15 cellular contexts compared by ENCODE assay signal in the genomic region with DNA sequence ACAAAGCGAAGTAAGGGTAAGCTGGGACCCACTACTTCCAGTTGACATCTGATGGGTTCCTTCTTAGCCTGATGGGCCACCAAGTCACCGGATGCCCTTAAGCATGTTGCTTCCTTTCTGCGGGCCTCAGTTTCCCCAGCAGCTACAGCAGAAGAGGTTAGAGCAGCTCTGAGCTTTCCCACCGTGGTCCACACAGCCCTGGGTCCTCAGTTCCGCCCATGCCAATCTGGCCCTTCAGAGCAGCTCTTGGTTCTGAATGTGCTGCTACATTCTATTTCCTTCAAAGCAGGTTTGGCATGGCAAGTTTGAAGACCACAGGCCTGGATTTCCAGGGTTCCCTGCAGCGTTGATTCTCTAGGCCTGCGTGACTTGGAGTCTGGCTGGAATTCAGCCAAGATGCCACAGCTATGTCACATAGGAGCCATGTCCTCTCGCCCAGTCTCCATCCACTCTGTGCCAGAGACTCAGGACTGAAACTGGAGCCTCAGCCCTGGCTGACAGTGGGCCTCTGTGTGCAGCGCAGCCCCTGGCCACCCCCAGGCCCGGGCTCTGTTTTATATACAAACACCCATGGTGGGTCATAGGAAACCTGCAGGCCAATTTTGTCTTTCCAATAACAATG.
A peak's percentile ranks its signal among the peaks of the same experiment; 100 is the strongest.
DNase-seq lines count a peak whose midpoint lies in the region; TF ChIP-seq lines count a peak whose summit lies in the region.
"Had no signal": no experiment of that assay in that cellular context is flagged by ENCODE, and none has a peak within 500 bp of the region (broad histone marks: within the 10 kb centered on the region; RNA-seq: fewer than 3 reads in every experiment).

No MANE protein-coding gene starts in this region.

- H3K79me1 ChIP-seq in neuronal stem cell (ENCODE audit: low read depth, low read length): no peaks in the 10 kb centered on the region

- H2AFZ ChIP-seq in neuronal stem cell (ENCODE audit: low read length): no peak overlapping the region
- H2AFZ ChIP-seq in smooth muscle cell (ENCODE audit: low read depth): no peak overlapping the region
- H2AFZ ChIP-seq: parathyroid adenoma had no signal

- H3K4me3 ChIP-seq in breast epithelium (no peak overlapping the region), neuronal stem cell (ENCODE audit: low read length in 2 of 2) (no peak overlapping the region), smooth muscle cell (no peak overlapping the region), sigmoid colon (no peak overlapping the region)
- H3K4me3 ChIP-seq: esophagus squamous epithelium had no signal

- no CpG with 5 or more reads among the region's 10 CpGs for WGBS in neuronal stem cell (ENCODE audit: extremely low coverage in 2 of 2, insufficient read length in 2 of 2, insufficient replicate concordance in 1 of 2), 2 donors
- WGBS in smooth muscle cell (ENCODE audit: low lambda C conversion rate): 84% methylated on average over 10 of the region's 10 CpGs
- WGBS in sigmoid colon, 2 donors: 83 to 88% methylated on average over 10 of the region's 10 CpGs

- no peak for TF ChIP-seq CTCF in breast epithelium (IDR thresholded peaks at IDR 0.05)
- TF ChIP-seq CTCF in smooth muscle cell (IDR thresholded peaks at IDR 0.05; ENCODE audit: borderline replicate concordance, insufficient read depth, poor library complexity, severe bottlenecking): no peak
- no peak for TF ChIP-seq CTCF in sigmoid colon (IDR thresholded peaks at IDR 0.05)

- peak overlapping the region; percentile 78 for H2AK5ac ChIP-seq in neuronal stem cell (ENCODE audit: low read depth, low read length)

- no peak overlapping the region for H3K23ac ChIP-seq in neuronal stem cell (ENCODE audit: low read depth, low read length, poor library complexity)

- no peaks in the 10 kb centered on the region for H3K79me2 ChIP-seq in smooth muscle cell (ENCODE audit: low read depth)
- H3K79me2 ChIP-seq: parathyroid adenoma had no signal

- intact Hi-C loops in breast epithelium (cut with DNase I; ENCODE audit: low total_unique reads) (loop anchor here (5.0 kb wide), 1 partner anchor 1768 kb away; no protein-coding TSS in a partner anchor), sigmoid colon (cut with DNase I) (no loop called here)

- peak; percentile 41 for DNase-seq in COLO668 (lab: John Stamatoyannopoulos, UW; ENCODE audit: unreplicated experiment)
- DNase-seq in breast epithelium (ENCODE audit: low spot score in 2 of 2): peak; percentile 68 to 78
- no peak for DNase-seq in neuronal stem cell (ENCODE audit: low spot score)
- no peak for DNase-seq in retina
- DNase-seq in smooth muscle cell (lab: John Stamatoyannopoulos, UW; ENCODE audit: unreplicated experiment): no peak
- DNase-seq in sigmoid colon: no peak
- DNase-seq in NCI-H1436 (lab: John Stamatoyannopoulos, UW): no peak
- DNase-seq: activated CD8-positive, alpha-beta memory T cell treated with anti-CD3 and anti-CD28 coated beads, Interleukin-2, amount 10 ng/mL, durations not matched to agents 7 days and 5 days; activated naive CD4-positive, alpha-beta T cell treated with anti-CD3 and anti-CD28 coated beads, Interleukin-2, amount 10 ng/mL, durations not matched to agents 7 days and 5 days; esophagus squamous epithelium; NCI-H774; stimulated activated naive CD8-positive, alpha-beta T cell treated with anti-CD3 and anti-CD28 coated beads, Interleukin-15, amount 100 ng/mL, for 72 hours; WERI-Rb-1 had no signal

- TF ChIP-seq POLR2A in breast epithelium (IDR thresholded peaks at IDR 0.05) (no peak), sigmoid colon (IDR thresholded peaks at IDR 0.05) (no peak)

- no peak overlapping the region for H2BK120ac ChIP-seq in neuronal stem cell (ENCODE audit: low read depth, low read length)

- H3K9ac ChIP-seq in neuronal stem cell (ENCODE audit: low read depth, low read length, poor library complexity): no peak overlapping the region
- H3K9ac ChIP-seq in smooth muscle cell (ENCODE audit: low read depth): no peak overlapping the region
- H3K9ac ChIP-seq: parathyroid adenoma had no signal

- H3K18ac ChIP-seq in neuronal stem cell (ENCODE audit: low read length): peak overlapping the region; percentile 77

- H4K8ac ChIP-seq in neuronal stem cell (ENCODE audit: low read depth, low read length): no peak overlapping the region

- H3K4me2 ChIP-seq in neuronal stem cell (ENCODE audit: insufficient read depth, low read length, poor library complexity, severe bottlenecking): no peak overlapping the region
- H3K4me2 ChIP-seq in smooth muscle cell: no peak overlapping the region

- TF ChIP-seq EP300 in Ishikawa (IDR thresholded peaks at IDR 0.05; ENCODE audit: borderline replicate concordance) (0 out of 2 replicates have a peak, but pooled peaks have one; percentile 21), sigmoid colon (IDR thresholded peaks at IDR 0.05) (no peak)

- H3K27ac ChIP-seq in breast epithelium: peak overlapping the region; percentile 25 to 65
- no peak overlapping the region for H3K27ac ChIP-seq in neuronal stem cell (replicated peaks; ENCODE audit: low read length)
- no peak overlapping the region for H3K27ac ChIP-seq in smooth muscle cell (ENCODE audit: low read depth)
- no peak overlapping the region for H3K27ac ChIP-seq in sigmoid colon
- H3K27ac ChIP-seq: esophagus squamous epithelium, parathyroid adenoma, WERI-Rb-1 had no signal

- H2BK15ac ChIP-seq in neuronal stem cell (ENCODE audit: low read length): no peak overlapping the region

- H4K91ac ChIP-seq in neuronal stem cell (ENCODE audit: low read depth, low read length, poor library complexity): no peak overlapping the region

- H3K27me3 ChIP-seq in breast epithelium: no peaks in the 10 kb centered on the region
- peaks cover 0 to 9% (median 0%) of the 10 kb centered on the region in 3 experiments for H3K27me3 ChIP-seq in neuronal stem cell (ENCODE audit: control insufficient read depth in 3 of 3, insufficient read depth in 3 of 3, low read depth in 1 of 3, low read length in 3 of 3)
- H3K27me3 ChIP-seq in smooth muscle cell (ENCODE audit: low read depth): no peaks in the 10 kb centered on the region
- no peaks in the 10 kb centered on the region for H3K27me3 ChIP-seq in sigmoid colon
- H3K27me3 ChIP-seq: esophagus squamous epithelium had no signal

- H4K20me1 ChIP-seq in smooth muscle cell (ENCODE audit: low read depth): no peaks in the 10 kb centered on the region

- peak overlapping the region; percentile 43 for H3K14ac ChIP-seq in neuronal stem cell (ENCODE audit: low read length)

- no peaks in the 10 kb centered on the region for H3K4me1 ChIP-seq in breast epithelium
- peaks cover 0 to 3% of the 10 kb centered on the region in 2 donors for H3K4me1 ChIP-seq in neuronal stem cell (ENCODE audit: control insufficient read depth in 2 of 2, insufficient read depth in 1 of 2, low read depth in 1 of 2, low read length in 2 of 2)
- H3K4me1 ChIP-seq in smooth muscle cell (ENCODE audit: low read depth): no peaks in the 10 kb centered on the region
- no peaks in the 10 kb centered on the region for H3K4me1 ChIP-seq in sigmoid colon
- H3K4me1 ChIP-seq: parathyroid adenoma had no signal

- no peaks in the 10 kb centered on the region for H3F3A ChIP-seq in smooth muscle cell (ENCODE audit: low read depth)

- H2BK12ac ChIP-seq in neuronal stem cell (ENCODE audit: low read length): no peak overlapping the region

- H3K9me3 ChIP-seq in breast epithelium (no peaks in the 10 kb centered on the region), neuronal stem cell (replicated peaks in 1 of 2; ENCODE audit: control insufficient read depth in 2 of 2, insufficient read depth in 1 of 2, low read depth in 1 of 2, low read length in 2 of 2) (no peaks in the 10 kb centered on the region), smooth muscle cell (replicated peaks; ENCODE audit: low read depth) (no peaks in the 10 kb centered on the region), sigmoid colon (no peaks in the 10 kb centered on the region)
- H3K9me3 ChIP-seq: esophagus squamous epithelium had no signal

- H3K4ac ChIP-seq in neuronal stem cell (ENCODE audit: low read length): no peak overlapping the region

- no peaks in the 10 kb centered on the region for H3K36me3 ChIP-seq in breast epithelium
- no peaks in the 10 kb centered on the region for H3K36me3 ChIP-seq in neuronal stem cell (replicated peaks in 1 of 2; ENCODE audit: control insufficient read depth in 2 of 2, insufficient read depth in 2 of 2, low read length in 2 of 2)
- H3K36me3 ChIP-seq in smooth muscle cell (ENCODE audit: low read depth): no peaks in the 10 kb centered on the region
- H3K36me3 ChIP-seq in sigmoid colon: no peaks in the 10 kb centered on the region
- H3K36me3 ChIP-seq: esophagus squamous epithelium, WERI-Rb-1 had no signal

- H2BK5ac ChIP-seq in neuronal stem cell (ENCODE audit: low read length): no peak overlapping the region

- TF ChIP-seq RAD21 in Ishikawa (IDR thresholded peaks at IDR 0.05; ENCODE audit: low read depth): no peak

TF ChIP-seq in Ishikawa, 13 proteins besides CTCF, POLR2A, EP300 and RAD21:
- TF ChIP-seq, protein P1, sequence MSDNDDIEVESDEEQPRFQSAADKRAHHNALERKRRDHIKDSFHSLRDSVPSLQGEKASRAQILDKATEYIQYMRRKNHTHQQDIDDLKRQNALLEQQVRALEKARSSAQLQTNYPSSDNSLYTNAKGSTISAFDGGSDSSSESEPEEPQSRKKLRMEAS (IDR thresholded peaks at IDR 0.05): peak; percentile 28; the same call in 1 of the 2 replicates
- TF ChIP-seq TEAD4 (IDR thresholded peaks at IDR 0.05): peak; percentile 52
- TF ChIP-seq ZBTB7A (IDR thresholded peaks at IDR 0.05; ENCODE audit: low read depth): peak; percentile 68; the same call in 1 of the 2 replicates
- no peak for TF ChIP-seq CEBPB (IDR thresholded peaks at IDR 0.05)
- peak; percentile 87 for TF ChIP-seq NFIC (IDR thresholded peaks at IDR 0.05)
- TF ChIP-seq, protein P2, sequence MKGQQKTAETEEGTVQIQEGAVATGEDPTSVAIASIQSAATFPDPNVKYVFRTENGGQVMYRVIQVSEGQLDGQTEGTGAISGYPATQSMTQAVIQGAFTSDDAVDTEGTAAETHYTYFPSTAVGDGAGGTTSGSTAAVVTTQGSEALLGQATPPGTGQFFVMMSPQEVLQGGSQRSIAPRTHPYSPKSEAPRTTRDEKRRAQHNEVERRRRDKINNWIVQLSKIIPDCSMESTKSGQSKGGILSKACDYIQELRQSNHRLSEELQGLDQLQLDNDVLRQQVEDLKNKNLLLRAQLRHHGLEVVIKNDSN (IDR thresholded peaks at IDR 0.05): no peak
- peak; percentile 39; the same call in 1 of the 2 replicates for TF ChIP-seq TCF12 (IDR thresholded peaks at IDR 0.05; ENCODE audit: low read depth)

Comparison
In these comparisons a context has a peak if more than half of its experiments do, and no peak if none do; other contexts are left out.
1. DNase-seq: peak in COLO668 (single experiment) and breast epithelium (2 of 2); none in neuronal stem cell (single experiment), retina (single experiment), smooth muscle cell (single experiment), sigmoid colon (single experiment) and NCI-H1436 (single experiment).
2. H3K27ac ChIP-seq: peak in breast epithelium (2 of 2); none in neuronal stem cell (single experiment), smooth muscle cell (single experiment) and sigmoid colon (0 of 4).